ENCODE assay signal across 24 cellular contexts in the genomic region with DNA sequence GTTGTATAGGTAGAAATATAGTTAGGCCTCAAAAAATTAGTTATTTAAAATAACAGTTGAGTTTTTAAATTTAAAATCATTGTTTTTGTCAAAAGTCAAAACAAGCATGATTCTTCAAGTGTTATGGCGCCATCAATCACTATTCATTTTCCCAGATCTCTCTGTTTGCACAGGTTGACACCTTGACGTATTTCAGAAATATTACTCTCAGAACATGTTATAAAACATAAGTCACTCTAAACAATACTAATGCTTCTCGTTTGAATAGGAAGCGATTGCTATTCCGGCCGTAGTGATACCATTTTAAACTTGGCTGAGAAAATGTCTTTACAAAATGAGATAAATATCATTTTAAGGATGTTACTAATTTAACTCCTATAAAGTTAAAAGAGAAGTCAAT.
DNase-seq lines count a peak whose midpoint lies in the region; FAIRE-seq and TF ChIP-seq lines count a peak whose summit lies in the region.
"Had no signal": no experiment of that assay in that cellular context is flagged by ENCODE, and none has a peak within 500 bp of the region (broad histone marks: within the 10 kb centered on the region; RNA-seq: fewer than 3 reads in every experiment).

No MANE protein-coding gene starts in this region.

- no peak overlapping the region for H2AFZ ChIP-seq in neural cell (ENCODE audit: low read depth, low read length)

- WGBS in spleen, 5 donors = 86 to 98% (median 97%) methylated on average over 6 of the region's 6 CpGs

- no peaks in the 10 kb centered on the region for H3K27me3 ChIP-seq in neural cell (ENCODE audit: insufficient read depth, low read depth, low read length)
- no peaks in the 10 kb centered on the region for H3K27me3 ChIP-seq in spleen (replicated peaks in 1 of 7)
- H3K27me3 ChIP-seq: BLaER1 treated with 17β-estradiol and CSF1 and Interleukin-3, amounts not matched to agents 10 nM and 100 nM had no signal

- peak; percentile 38 for FAIRE-seq in D721Med (lab: Jason Lieb, UNC)
- FAIRE-seq: GM12878, GM12892, GM18507 had no signal

- H3K9me3 ChIP-seq in neural cell (ENCODE audit: low read length) (peaks cover 11% of the 10 kb centered on the region), spleen (peaks cover 8 to 50% (median 41%) of the 10 kb centered on the region in 8 donors)

- H3K9ac ChIP-seq in neural cell (ENCODE audit: low read length) = no peak overlapping the region
- H3K9ac ChIP-seq: BLaER1 treated with 17β-estradiol and CSF1 and Interleukin-3, amounts not matched to agents 10 nM and 100 nM had no signal

- no peaks in the 10 kb centered on the region for H3K9me2 ChIP-seq in neural cell (ENCODE audit: insufficient read depth, low read length)

- no peak for TF ChIP-seq RAD21 in neural cell (conservative IDR thresholded peaks at IDR 0.05)

- no peaks in the 10 kb centered on the region for H3K79me2 ChIP-seq in neural cell (replicated peaks; ENCODE audit: insufficient read depth, low read length)

- peak; percentile 52 for TF ChIP-seq EP300 in neural cell (conservative IDR thresholded peaks at IDR 0.05; ENCODE audit: poor library complexity, severe bottlenecking)

- H3K4me1 ChIP-seq in spleen = no peaks in the 10 kb centered on the region
- H3K4me1 ChIP-seq: A549, Caco-2 had no signal

- DNase-seq in D721Med (ENCODE audit: insufficient read length, low spot score) (no peak), SHP77 treated with DMSO at 0.1 percent for 48 hours (lab: John Stamatoyannopoulos, UW) (peak; percentile 4), spleen (no peak), T-helper 2 cell (no peak)
- DNase-seq: AML-193; Caco-2; Calu3; CD4-positive, alpha-beta T cell; CD8-positive, alpha-beta T cell; DMS 273 treated with DMSO at 0.1 percent for 48 hours; DMS153; DMS53; DMS79; DND-41; EL; GDM1 had no signal

- TF ChIP-seq CTCF in D721Med (IDR thresholded peaks at IDR 0.05; ENCODE audit: insufficient read depth, missing control alignments) (no peak), neural cell (IDR thresholded peaks at IDR 0.05; ENCODE audit: poor library complexity, severe bottlenecking) (no peak), spleen (IDR thresholded peaks at IDR 0.05 in 8 of 11, conservative IDR thresholded peaks at IDR 0.05 in 3 of 11) (no peak)

- no peak for TF ChIP-seq POLR2A in spleen (IDR thresholded peaks at IDR 0.05)

- H3K4me2 ChIP-seq in neural cell (ENCODE audit: low read length) = no peak overlapping the region
- H3K4me2 ChIP-seq: A549; BLaER1 treated with 17β-estradiol and CSF1 and Interleukin-3, amounts not matched to agents 10 nM and 100 nM had no signal

- H3K27ac ChIP-seq in neural cell (ENCODE audit: low read length) = no peak overlapping the region
- no peak overlapping the region for H3K27ac ChIP-seq in spleen
- H3K27ac ChIP-seq: 22Rv1; A549; BLaER1 treated with 17β-estradiol and CSF1 and Interleukin-3, amounts not matched to agents 10 nM and 100 nM; C4-2B had no signal

- H3K4me3 ChIP-seq in neural cell (ENCODE audit: low read length) (no peak overlapping the region), spleen (no peak overlapping the region)
- H3K4me3 ChIP-seq: A549; BLaER1 treated with 17β-estradiol and CSF1 and Interleukin-3, amounts not matched to agents 10 nM and 100 nM; GM12878 had no signal

- no peaks in the 10 kb centered on the region for H4K20me1 ChIP-seq in neural cell (ENCODE audit: insufficient read depth)
- H4K20me1 ChIP-seq: BLaER1 treated with 17β-estradiol and CSF1 and Interleukin-3, amounts not matched to agents 10 nM and 100 nM had no signal

- H3F3A ChIP-seq in neural cell (ENCODE audit: insufficient read depth, low read length, poor library complexity, severe bottlenecking) = no peaks in the 10 kb centered on the region

- intact Hi-C loops in spleen (cut with DNase I; ENCODE audit: low total_unique reads) = no loop called here

- H3K36me3 ChIP-seq in neural cell (ENCODE audit: insufficient read depth, low read length) (no peaks in the 10 kb centered on the region), spleen (peaks cover 0 to 9% (median 0%) of the 10 kb centered on the region in 6 donors)

TF ChIP-seq in neural cell, 6 proteins besides CTCF, POLR2A, EP300 and RAD21:
- peak; percentile 73 for TF ChIP-seq POLR2AphosphoS5 (IDR thresholded peaks at IDR 0.05)
- no peak for TF ChIP-seq EZH2 (IDR thresholded peaks at IDR 0.05; ENCODE audit: borderline replicate concordance, insufficient read depth, low read length, poor library complexity, severe bottlenecking)
